ENCODE assay signal across 17 cellular contexts in genomic region chr5:4659836-4660235, GRCh38.
"Had no signal": no experiment of that assay in that cellular context is flagged by ENCODE, and none has a peak within 500 bp of the region (broad histone marks: within the 10 kb centered on the region; RNA-seq: fewer than 3 reads in every experiment).

No MANE protein-coding gene starts in this region.

- H3K4me2 ChIP-seq: hepatocyte had no signal

- H3K79me2 ChIP-seq: hepatocyte had no signal

- H3K27me3 ChIP-seq: colonic mucosa, foreskin keratinocyte, hepatocyte, sigmoid colon, stomach, transverse colon had no signal

- H3K27ac ChIP-seq: colonic mucosa, foreskin keratinocyte, hepatocyte, sigmoid colon, skin epidermis, stomach, thoracic aorta, transverse colon had no signal

- H3K9me3 ChIP-seq: colonic mucosa, sigmoid colon, thoracic aorta, transverse colon had no signal

- ATAC-seq: foreskin keratinocyte had no signal

- H2AFZ ChIP-seq: hepatocyte had no signal

- FAIRE-seq: endothelial cell of umbilical vein, islet of Langerhans had no signal

- H3K36me3 ChIP-seq: colonic mucosa, sigmoid colon, stomach, thoracic aorta, transverse colon had no signal

- H3K4me3 ChIP-seq: colonic mucosa, hepatocyte, sigmoid colon, skin epidermis, stomach, thoracic aorta, transverse colon had no signal

- DNase-seq: colonic mucosa; dermis blood vessel endothelial cell; erythroblast; foreskin keratinocyte; kidney glomerular epithelial cell; mesendoderm; naive B cell; sigmoid colon; stimulated activated naive CD4-positive, alpha-beta T cell; stomach; substantia nigra; transverse colon had no signal

- H3K4me1 ChIP-seq: colonic mucosa, foreskin keratinocyte, sigmoid colon, stomach, transverse colon had no signal
